Comparison of ENCODE assay signal across 7 cellular contexts in the genomic region with DNA sequence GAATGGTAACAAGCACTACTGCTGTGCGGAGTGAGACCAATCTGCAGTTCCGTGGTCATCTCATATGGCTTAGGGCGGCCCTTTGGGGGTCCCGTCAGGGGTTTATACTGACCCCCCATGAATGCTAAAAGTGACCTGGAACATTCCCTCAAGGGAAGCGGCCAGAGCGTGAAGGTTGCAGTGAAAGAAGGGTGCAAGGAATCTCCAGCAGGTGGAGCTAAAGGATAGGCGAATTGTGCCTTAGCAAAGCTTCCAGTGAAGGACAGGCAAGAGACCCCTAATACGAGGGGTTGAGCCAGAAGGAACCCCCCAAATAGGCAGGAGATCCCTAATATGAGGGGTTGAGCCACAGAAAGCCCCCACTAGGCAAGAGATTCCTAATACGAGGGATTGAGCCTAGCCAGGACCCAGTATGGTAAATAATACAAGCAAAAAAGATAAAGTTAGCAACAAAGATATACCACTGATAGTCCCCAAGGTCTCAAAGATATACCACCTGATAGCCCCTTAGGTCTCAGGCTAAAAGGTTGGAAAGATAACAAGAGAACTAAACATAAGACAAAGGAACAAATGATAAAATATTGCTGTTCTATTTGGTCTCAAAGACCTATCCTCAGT. TPM values are rescaled to one million over a fixed set of nuclear protein-coding genes. Genes with fewer than 3 reads are reported as not detected.
DNase-seq lines count a peak whose midpoint lies in the region; ATAC-seq and TF ChIP-seq lines count a peak whose summit lies in the region.

No MANE protein-coding gene starts in this region.

- in situ Hi-C loops in astrocyte of the cerebellum (cut with HindIII; ENCODE audit: low sequenced_read_pairs) = loop anchor here (10.0 to 25.0 kb wide), 2 partner anchors 51 to 164 kb away; a partner anchor contains a TSS

- DNase-seq in GM03348 (ENCODE audit: low spot score) (peak; percentile 82), M059J (ENCODE audit: low read depth) (peak; percentile 53), SW480 (ENCODE audit: low spot score) (peak; percentile 60), astrocyte of the cerebellum (ENCODE audit: low read depth) (peak; percentile 32), iPS DF 19.7 (ENCODE audit: low read depth, low spot score) (peak; percentile 25)
- peak; percentile 31 for DNase-seq in stimulated activated CD4-positive, alpha-beta T cell treated with anti-CD3 and anti-CD28 coated beads, Interleukin-12 subunit alpha, Interleukin-12 subunit beta, amount 100 ng/mL, for 4 hours

- no peak overlapping the region for H3K4me3 ChIP-seq in astrocyte of the cerebellum (ENCODE audit: low read depth, low read length)

- peak; percentile 84 for TF ChIP-seq CTCF in astrocyte of the cerebellum (IDR thresholded peaks at IDR 0.05; ENCODE audit: low read depth, low read length, missing control alignments)

- no peak for ATAC-seq in HG03378 (IDR thresholded peaks at IDR 0.05; ENCODE audit: unreplicated experiment)

RNA-seq across cellular contexts. Expression of a gene that starts 27.5 kb away (rescaled TPM):
- total RNA-seq in M059J (2014; rRNA removed; shearing (Covaris generic)) = 22.0 and 31.0 TPM in 2 replicates

RNA-seq across cellular contexts. Expression of a gene that starts 32.8 kb away (rescaled TPM):
- 0.47 and 1.1 TPM in 2 replicates for total RNA-seq in M059J (2014; rRNA removed; shearing (Covaris generic))

RNA-seq across cellular contexts. Expression of a gene that starts 50.4 kb away (rescaled TPM):
- not detected in 2 replicates for total RNA-seq in M059J (2014; rRNA removed; shearing (Covaris generic))

RNA-seq across cellular contexts. Expression of a gene that starts 59.8 kb away (rescaled TPM):
- total RNA-seq in M059J (2014; rRNA removed; shearing (Covaris generic)) = not detected in 2 replicates

Comparison
In these comparisons a context has a peak if more than half of its experiments do, and no peak if none do; other contexts are left out.
1. DNase-seq: peak in every context shown above with its lines; median percentile 82 in GM03348; 60 in SW480; 53 in M059J; 32 in astrocyte of the cerebellum; 31 in stimulated activated CD4-positive, alpha-beta T cell treated with anti-CD3 and anti-CD28 coated beads, Interleukin-12 subunit alpha, Interleukin-12 subunit beta, amount 100 ng/mL, for 4 hours; 25 in iPS DF 19.7.